Comparison of ENCODE assay signal across 1 cellular context in genomic region chr1:14800014-14800413, GRCh38.
TF ChIP-seq lines count a peak whose summit lies in the region.

No MANE protein-coding gene starts in this region.

TF ChIP-seq in K562, 482 proteins besides CTCF, POLR2A, EP300 and RAD21 (continued from another document):
- TF ChIP-seq ZNF584 (CRISPR knock-in tag; IDR thresholded peaks at IDR 0.05; ENCODE audit: low read depth) (no peak), GABPB2 (CRISPR knock-in tag; conservative IDR thresholded peaks at IDR 0.05) (no peak), ETS1 (conservative IDR thresholded peaks at IDR 0.05; ENCODE audit: control insufficient read depth, low read depth, low read length) (no peak), ZNF77 (CRISPR knock-in tag; IDR thresholded peaks at IDR 0.05) (no peak), HMG20B (CRISPR knock-in tag; IDR thresholded peaks at IDR 0.05) (no peak), TBL1XR1 (IDR thresholded peaks at IDR 0.05; ENCODE audit: low read length in 2 of 2) (no peak), ZNF316 (IDR thresholded peaks at IDR 0.05) (peak; percentile 58), ZFP91 (CRISPR knock-in tag; IDR thresholded peaks at IDR 0.05) (no peak), SAP30 (IDR thresholded peaks at IDR 0.05; ENCODE audit: borderline replicate concordance, insufficient read depth, low read depth, low read length, poor library complexity, severe bottlenecking) (no peak), THRA (IDR thresholded peaks at IDR 0.05) (no peak), MAFF (IDR thresholded peaks at IDR 0.05; ENCODE audit: low read length) (peak; percentile 27; the same call in 1 of the 2 replicates), SUPT5H (IDR thresholded peaks at IDR 0.05) (no peak)
